9 cellular contexts compared by ENCODE assay signal in the genomic region with DNA sequence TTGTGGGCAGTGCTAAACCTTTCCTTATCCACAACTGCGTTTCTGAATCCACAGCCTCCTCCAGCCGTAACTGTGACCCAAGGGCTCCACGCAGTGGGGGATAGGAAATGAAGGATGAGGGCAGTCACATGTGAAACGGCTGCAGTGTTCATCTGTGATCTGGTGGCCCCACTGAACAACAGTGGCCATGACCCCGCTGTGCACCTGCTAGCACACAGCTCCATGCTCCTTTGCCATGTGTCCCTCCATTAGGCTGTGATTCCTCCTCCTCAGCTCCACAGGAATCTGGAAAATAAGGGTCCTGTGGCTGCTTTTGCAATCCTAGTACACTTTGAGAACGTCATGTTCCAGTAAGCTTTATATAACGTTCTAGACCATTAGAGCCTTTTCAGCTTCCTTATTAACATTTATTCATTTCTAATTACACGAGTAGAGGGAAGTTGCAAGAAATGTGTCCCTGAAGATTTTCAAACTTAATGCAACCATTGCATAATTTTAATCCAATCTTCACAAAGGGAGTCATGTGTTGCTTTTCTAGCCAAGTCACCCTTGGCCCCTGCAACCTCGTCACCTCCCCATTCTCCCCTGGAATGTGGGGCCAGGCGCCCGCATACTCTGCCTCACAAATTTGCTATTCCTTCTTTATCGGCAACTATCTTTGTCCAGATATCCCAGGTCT. TPM values are rescaled to one million over a fixed set of nuclear protein-coding genes. Genes with fewer than 3 reads are reported as not detected.
A peak's percentile ranks its signal among the peaks of the same experiment; 100 is the strongest.
DNase-seq lines count a peak whose midpoint lies in the region; FAIRE-seq and TF ChIP-seq lines count a peak whose summit lies in the region.
"Had no signal": no experiment of that assay in that cellular context is flagged by ENCODE, and none has a peak within 500 bp of the region (broad histone marks: within the 10 kb centered on the region; RNA-seq: fewer than 3 reads in every experiment).

No MANE protein-coding gene starts in this region.

- TF ChIP-seq CTCF in astrocyte (IDR thresholded peaks at IDR 0.05; ENCODE audit: insufficient read depth, low read depth, low read length): no peak

- no peaks in the 10 kb centered on the region for H4K20me1 ChIP-seq in astrocyte (ENCODE audit: insufficient read depth, low read length)

- no peak overlapping the region for H3K4me2 ChIP-seq in astrocyte (ENCODE audit: low read length)

- no peaks in the 10 kb centered on the region for H3K36me3 Mint-ChIP-seq in astrocyte (ENCODE audit: low read depth, unreplicated experiment)
- H3K36me3 Mint-ChIP-seq: activated naive CD8-positive, alpha-beta T cell treated with anti-CD3 and anti-CD28 coated beads, Interleukin-2, amount 10 ng/mL, durations not matched to agents 7 days and 5 days had no signal

- H3K4me1 Mint-ChIP-seq in astrocyte (ENCODE audit: low read depth, unreplicated experiment): peaks cover 14% of the 10 kb centered on the region

- no peak overlapping the region for H3K27ac ChIP-seq in astrocyte (ENCODE audit: low read depth, low read length)
- peak overlapping the region; percentile 65 for H3K27ac ChIP-seq in temporal lobe (ENCODE audit: low read depth, low read length)

- H3K27me3 Mint-ChIP-seq in astrocyte (ENCODE audit: low read depth, unreplicated experiment): peaks cover 28% of the 10 kb centered on the region

- H3K27ac Mint-ChIP-seq in astrocyte (ENCODE audit: unreplicated experiment): no peak overlapping the region
- H3K27ac Mint-ChIP-seq: activated naive CD8-positive, alpha-beta T cell treated with anti-CD3 and anti-CD28 coated beads, Interleukin-2, amount 10 ng/mL, durations not matched to agents 7 days and 5 days had no signal

- no peaks in the 10 kb centered on the region for H3K79me2 ChIP-seq in astrocyte (ENCODE audit: insufficient read depth, low read length)

- no peaks in the 10 kb centered on the region for H3K36me3 ChIP-seq in astrocyte (ENCODE audit: insufficient read depth, low read length)

- H3K4me3 Mint-ChIP-seq in astrocyte (ENCODE audit: unreplicated experiment): no peak overlapping the region
- H3K4me3 Mint-ChIP-seq: activated naive CD8-positive, alpha-beta T cell treated with anti-CD3 and anti-CD28 coated beads, Interleukin-2, amount 10 ng/mL, durations not matched to agents 7 days and 5 days had no signal

- H3K4me3 ChIP-seq in astrocyte (ENCODE audit: insufficient read depth, low read depth, low read length): no peak overlapping the region

- H3K4me1 ChIP-seq in astrocyte (ENCODE audit: insufficient read depth, low read length): peaks cover 9% of the 10 kb centered on the region

- no peak overlapping the region for H2AFZ ChIP-seq in astrocyte (ENCODE audit: low read depth, low read length)

- peaks cover 6% of the 10 kb centered on the region for H3K9me3 Mint-ChIP-seq in astrocyte (ENCODE audit: unreplicated experiment)
- H3K9me3 Mint-ChIP-seq: activated naive CD8-positive, alpha-beta T cell treated with anti-CD3 and anti-CD28 coated beads, Interleukin-2, amount 10 ng/mL, durations not matched to agents 7 days and 5 days had no signal

- FAIRE-seq in astrocyte (lab: Jason Lieb, UNC): peak; percentile 45

- no peaks in the 10 kb centered on the region for H3K9me3 ChIP-seq in astrocyte (ENCODE audit: insufficient read depth, low read depth, low read length)

- no peaks in the 10 kb centered on the region for H3K27me3 ChIP-seq in astrocyte (ENCODE audit: insufficient read depth, low read length)

- peak; percentile 51 for DNase-seq in M059J (ENCODE audit: low read depth)
- DNase-seq in astrocyte (ENCODE audit: low read depth): no peak
- DNase-seq in iris pigment epithelial cell (ENCODE audit: low read depth): peak; percentile 32
- no peak for DNase-seq in NCI-H2029 (lab: John Stamatoyannopoulos, UW)
- no peak for DNase-seq in islet precursor cell
- DNase-seq in OCI-M2 (lab: John Stamatoyannopoulos, UW; ENCODE audit: unreplicated experiment): no peak
- no peak for DNase-seq in activated CD8-positive, alpha-beta memory T cell treated with anti-CD3 and anti-CD28 coated beads for 24 hours
- DNase-seq: activated naive CD8-positive, alpha-beta T cell treated with anti-CD3 and anti-CD28 coated beads, Interleukin-2, amount 10 ng/mL, durations not matched to agents 7 days and 5 days had no signal

- H3K9ac ChIP-seq in astrocyte (ENCODE audit: low read length): no peak overlapping the region

RNA-seq across cellular contexts. Expression of gene NAPG, which starts 7.1 kb away (rescaled TPM):
- total RNA-seq in M059J (2014; rRNA removed; shearing (Covaris generic)): 39.0 and 50.4 TPM in 2 replicates
- total RNA-seq in astrocyte (30.8 and 33.2 TPM in 2 replicates), temporal lobe (45.5 TPM)

Comparison
In these comparisons a context has a peak if more than half of its experiments do, and no peak if none do; other contexts are left out.
1. DNase-seq: peak in M059J (single experiment) and iris pigment epithelial cell (single experiment); none in astrocyte (single experiment), NCI-H2029 (single experiment), islet precursor cell (single experiment), OCI-M2 (single experiment) and activated CD8-positive, alpha-beta memory T cell treated with anti-CD3 and anti-CD28 coated beads for 24 hours (single experiment).